ENCODE assay signal across 1 cellular context in the genomic region with DNA sequence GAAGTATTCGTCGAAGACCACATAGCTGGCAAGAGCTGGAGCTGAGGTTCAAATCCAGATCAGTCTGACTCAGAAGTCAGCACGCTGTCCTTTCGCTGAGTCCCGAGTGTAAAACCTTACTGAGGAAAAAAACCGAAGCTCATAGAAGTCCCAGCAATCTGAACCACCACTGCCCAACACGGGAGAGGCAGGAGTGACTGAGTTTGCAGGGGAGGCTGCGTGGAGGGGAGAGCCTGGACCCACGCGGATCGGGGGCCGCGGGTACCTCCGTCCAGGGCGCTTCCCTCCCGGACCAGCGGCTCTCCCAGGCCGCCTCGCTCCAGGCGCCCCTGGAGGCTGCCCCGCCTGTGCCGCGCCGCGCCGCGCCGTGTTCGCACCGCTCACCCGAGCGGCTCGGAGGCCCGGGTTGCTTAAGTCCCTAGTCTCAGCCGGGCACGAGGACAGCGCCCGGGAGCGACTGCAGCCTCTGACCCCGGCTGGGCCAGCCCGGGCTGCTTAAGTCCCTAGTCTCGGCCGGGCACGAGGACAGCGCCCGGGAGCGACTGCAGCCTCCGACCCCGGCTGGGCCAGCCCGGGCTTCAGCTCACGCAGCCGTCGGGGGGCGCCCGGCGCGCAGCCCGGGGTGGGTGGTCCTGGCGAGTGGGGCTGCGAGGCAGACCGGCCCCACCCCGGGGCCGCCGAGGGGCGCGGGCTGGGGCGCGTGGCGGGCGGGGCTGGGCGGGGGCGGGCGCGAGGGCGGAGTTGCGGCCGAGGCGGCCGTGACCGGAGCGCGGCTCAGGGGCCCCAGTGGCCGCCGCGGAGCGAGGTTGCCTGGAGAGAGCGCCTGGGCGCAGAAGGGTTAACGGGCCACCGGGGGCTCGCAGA.
A peak's percentile ranks its signal among the peaks of the same experiment; 100 is the strongest.
TF ChIP-seq lines count a peak whose summit lies in the region.

A gene (plus strand): TSS at position 777 of the 864 bp plus-strand sequence. CDS start 2,881 bp downstream, outside the sequence.

TF ChIP-seq in K562, 482 proteins besides CTCF, POLR2A, EP300 and RAD21 (continued from another document):
- TF ChIP-seq ZNF174 (CRISPR knock-in tag; IDR thresholded peaks at IDR 0.05) (no peak), CTBP1 (IDR thresholded peaks at IDR 0.05; ENCODE audit: borderline replicate concordance) (peak; percentile 91), ZNF431 (CRISPR knock-in tag; IDR thresholded peaks at IDR 0.05) (peak; percentile 71), XRCC5 (IDR thresholded peaks at IDR 0.05; ENCODE audit: low read depth, low read length) (no peak), NR1H2 (CRISPR knock-in tag; IDR thresholded peaks at IDR 0.05) (no peak), NR2C2 (CRISPR knock-in tag; IDR thresholded peaks at IDR 0.05) (no peak), NR2C2 (tag; IDR thresholded peaks at IDR 0.05) (peak; percentile 94), HSF4 (CRISPR knock-in tag; IDR thresholded peaks at IDR 0.05; ENCODE audit: borderline replicate concordance) (no peak), STAG1 (CRISPR knock-in tag; IDR thresholded peaks at IDR 0.05; ENCODE audit: borderline replicate concordance) (0 out of 2 replicates have a peak, but pooled peaks have one; percentile 11), SIX5 (IDR thresholded peaks at IDR 0.05; ENCODE audit: borderline replicate concordance in 1 of 2, insufficient read depth in 1 of 2, low read depth in 1 of 2, low read length in 2 of 2) (no peak), BDP1 (IDR thresholded peaks at IDR 0.05; ENCODE audit: insufficient read depth, insufficient read length) (no peak), HDGF (IDR thresholded peaks at IDR 0.05) (no peak), YY1 (IDR thresholded peaks at IDR 0.05; ENCODE audit: borderline replicate concordance in 1 of 3, control insufficient read depth in 1 of 3, extremely low read depth in 1 of 3, insufficient read depth in 3 of 3, insufficient read length in 1 of 3, insufficient replicate concordance in 2 of 3, low read depth in 1 of 3, low read length in 2 of 3) (peak in 2 of 3 experiments; percentile 62 to 81), KDM2B (CRISPR knock-in tag; IDR thresholded peaks at IDR 0.05) (no peak), POLR2G (IDR thresholded peaks at IDR 0.05; ENCODE audit: low read depth, low read length) (peak; percentile 90), HCFC1 (IDR thresholded peaks at IDR 0.05; ENCODE audit: low read depth, low read length) (no peak)
- TF ChIP-seq, protein P1, sequence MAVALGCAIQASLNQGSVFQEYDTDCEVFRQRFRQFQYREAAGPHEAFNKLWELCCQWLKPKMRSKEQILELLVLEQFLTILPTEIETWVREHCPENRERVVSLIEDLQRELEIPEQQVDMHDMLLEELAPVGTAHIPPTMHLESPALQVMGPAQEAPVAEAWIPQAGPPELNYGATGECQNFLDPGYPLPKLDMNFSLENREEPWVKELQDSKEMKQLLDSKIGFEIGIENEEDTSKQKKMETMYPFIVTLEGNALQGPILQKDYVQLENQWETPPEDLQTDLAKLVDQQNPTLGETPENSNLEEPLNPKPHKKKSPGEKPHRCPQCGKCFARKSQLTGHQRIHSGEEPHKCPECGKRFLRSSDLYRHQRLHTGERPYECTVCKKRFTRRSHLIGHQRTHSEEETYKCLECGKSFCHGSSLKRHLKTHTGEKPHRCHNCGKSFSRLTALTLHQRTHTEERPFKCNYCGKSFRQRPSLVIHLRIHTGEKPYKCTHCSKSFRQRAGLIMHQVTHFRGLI (CRISPR knock-in tag; IDR thresholded peaks at IDR 0.05): no peak
- TF ChIP-seq, protein P2, sequence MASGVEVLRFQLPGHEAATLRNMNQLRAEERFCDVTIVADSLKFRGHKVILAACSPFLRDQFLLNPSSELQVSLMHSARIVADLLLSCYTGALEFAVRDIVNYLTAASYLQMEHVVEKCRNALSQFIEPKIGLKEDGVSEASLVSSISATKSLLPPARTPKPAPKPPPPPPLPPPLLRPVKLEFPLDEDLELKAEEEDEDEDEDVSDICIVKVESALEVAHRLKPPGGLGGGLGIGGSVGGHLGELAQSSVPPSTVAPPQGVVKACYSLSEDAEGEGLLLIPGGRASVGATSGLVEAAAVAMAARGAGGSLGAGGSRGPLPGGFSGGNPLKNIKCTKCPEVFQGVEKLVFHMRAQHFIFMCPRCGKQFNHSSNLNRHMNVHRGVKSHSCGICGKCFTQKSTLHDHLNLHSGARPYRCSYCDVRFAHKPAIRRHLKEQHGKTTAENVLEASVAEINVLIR (CRISPR knock-in tag; IDR thresholded peaks at IDR 0.05): no peak
